7 cellular contexts compared by ENCODE assay signal in the genomic region with DNA sequence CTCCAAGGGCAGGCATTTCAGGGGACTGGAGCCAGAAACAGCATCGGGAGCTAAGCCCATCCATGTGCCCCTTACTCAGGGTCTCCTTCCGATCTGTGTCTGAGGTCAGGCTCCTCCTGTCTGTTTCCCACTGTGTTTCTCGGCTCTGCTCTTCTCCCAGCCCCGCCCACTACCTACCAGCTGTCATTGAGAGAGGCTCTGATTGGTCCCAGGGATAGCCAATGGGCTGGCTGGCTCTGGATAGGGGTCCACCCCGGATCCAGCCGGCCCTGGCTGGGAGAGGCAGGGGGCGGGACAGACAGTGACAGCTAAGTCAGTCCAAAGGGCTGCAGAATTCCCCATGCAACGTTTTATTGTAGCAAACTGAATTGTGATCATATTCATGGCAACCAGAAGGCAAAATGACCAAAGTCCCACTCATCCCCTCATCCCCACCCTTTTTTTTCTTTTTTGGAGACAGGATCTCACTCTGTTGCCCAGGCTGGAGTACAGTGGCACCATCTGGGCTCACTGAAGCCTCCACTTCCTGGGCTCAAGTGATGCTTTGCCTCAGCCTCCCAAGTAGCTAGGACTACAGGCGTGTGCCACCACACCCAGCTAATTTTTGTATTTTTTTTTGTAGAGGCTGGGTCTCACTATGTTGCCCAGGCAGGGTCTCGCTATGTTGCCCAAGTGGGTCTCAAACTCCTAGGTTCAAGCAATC.
A peak's percentile ranks its signal among the peaks of the same experiment; 100 is the strongest.
DNase-seq lines count a peak whose midpoint lies in the region; ATAC-seq and TF ChIP-seq lines count a peak whose summit lies in the region.

No MANE protein-coding gene starts in this region.

- H3K27ac Mint-ChIP-seq in activated T-helper 17 cell treated with anti-CD3 and anti-CD28 coated beads, Interleukin-2, amount 50 U/mL, for 72 hours: no peak overlapping the region

- DNase-seq in HuH-7.5 (ENCODE audit: low spot score): peak; percentile 83
- DNase-seq in RKO (ENCODE audit: low spot score): peak; percentile 40
- peak in 1 of 2 donors; percentile 19 for DNase-seq in foreskin keratinocyte
- DNase-seq in pons (ENCODE audit: low spot score): peak; percentile 93
- DNase-seq in LoVo (ENCODE audit: low spot score): no peak
- no peak for DNase-seq in T1000 (lab: John Stamatoyannopoulos, UW)

- no peaks in the 10 kb centered on the region for H3K27me3 ChIP-seq in foreskin keratinocyte

- H3K4me1 ChIP-seq in foreskin keratinocyte: no peaks in the 10 kb centered on the region

- no peaks in the 10 kb centered on the region for H3K9me3 Mint-ChIP-seq in activated T-helper 17 cell treated with anti-CD3 and anti-CD28 coated beads, Interleukin-2, amount 50 U/mL, for 72 hours

- H3K27me3 Mint-ChIP-seq in activated T-helper 17 cell treated with anti-CD3 and anti-CD28 coated beads, Interleukin-2, amount 50 U/mL, for 72 hours: no peaks in the 10 kb centered on the region

- no peaks in the 10 kb centered on the region for H3K36me3 Mint-ChIP-seq in activated T-helper 17 cell treated with anti-CD3 and anti-CD28 coated beads, Interleukin-2, amount 50 U/mL, for 72 hours (ENCODE audit: low read depth)

- ATAC-seq in foreskin keratinocyte: peak; percentile 69
- ATAC-seq in activated T-helper 17 cell treated with anti-CD3 and anti-CD28 coated beads, Interleukin-2, amount 50 U/mL, for 72 hours (replicated peaks): no peak

- H3K27ac ChIP-seq in foreskin keratinocyte: no peak overlapping the region

- no peak for TF ChIP-seq CTCF in foreskin keratinocyte (conservative IDR thresholded peaks at IDR 0.05)

- no peaks in the 10 kb centered on the region for H3K4me1 Mint-ChIP-seq in activated T-helper 17 cell treated with anti-CD3 and anti-CD28 coated beads, Interleukin-2, amount 50 U/mL, for 72 hours

- no peak overlapping the region for H3K4me3 Mint-ChIP-seq in activated T-helper 17 cell treated with anti-CD3 and anti-CD28 coated beads, Interleukin-2, amount 50 U/mL, for 72 hours

Comparison
In these comparisons a context has a peak if more than half of its experiments do, and no peak if none do; other contexts are left out.
1. DNase-seq: peak in HuH-7.5 (single experiment), RKO (single experiment) and pons (single experiment); none in LoVo (single experiment) and T1000 (single experiment).